26 cellular contexts compared by ENCODE assay signal in genomic region chr5:148840531-148840930, GRCh38. TPM values are rescaled to one million over a fixed set of nuclear protein-coding genes. Genes with fewer than 3 reads are reported as not detected.
A peak's percentile ranks its signal among the peaks of the same experiment; 100 is the strongest.
DNase-seq lines count a peak whose midpoint lies in the region; ATAC-seq and TF ChIP-seq lines count a peak whose summit lies in the region.
"Had no signal": no experiment of that assay in that cellular context is flagged by ENCODE, and none has a peak within 500 bp of the region (broad histone marks: within the 10 kb centered on the region; RNA-seq: fewer than 3 reads in every experiment).

No MANE protein-coding gene starts in this region.

- DNase-seq in left ventricle myocardium inferior (no peak), heart left ventricle (no peak), fibroblast of villous mesenchyme (ENCODE audit: low read depth) (peak; percentile 9), NOMO-1 treated with dmso at 0.1 percent for 144 hours (lab: John Stamatoyannopoulos, UW; ENCODE audit: unreplicated experiment) (no peak), aorta (no peak), pons (ENCODE audit: low spot score) (no peak), NCI-H146 treated with DMSO at 0.1 percent for 48 hours (lab: John Stamatoyannopoulos, UW; ENCODE audit: unreplicated experiment) (no peak)
- DNase-seq: activated CD4-positive, alpha-beta T cell treated with anti-CD3 and anti-CD28 coated beads for 1 hour; activated CD8-positive, alpha-beta T cell treated with anti-CD3 and anti-CD28 coated beads, Interleukin-2, amount 10 ng/mL, durations not matched to agents 7 days and 5 days; activated effector memory CD4-positive, alpha-beta T cell treated with Interleukin-2 at 50 U/mL for 16 hours; activated naive CD8-positive, alpha-beta T cell treated with anti-CD3 and anti-CD28 coated beads, Interleukin-2, amount 10 ng/mL, durations not matched to agents 7 days and 5 days; activated T-cell treated with anti-CD3 and anti-CD28 coated beads for 4 hours; cerebellar nuclear complex; DMS53; dorsolateral prefrontal cortex; head of caudate nucleus; NCI-H1092 treated with DMSO at 0.1 percent for 48 hours; NCI-H187 treated with DMSO at 0.1 percent for 48 hours; NCI-H526; sigmoid colon; stimulated activated CD4-positive, alpha-beta T cell treated with anti-CD3 and anti-CD28 coated beads, Interleukin-15, amount 100 ng/mL, for 24 hours; stimulated activated naive CD8-positive, alpha-beta T cell treated with anti-CD3 and anti-CD28 coated beads, Interleukin-15, Interleukin-2, amounts not matched to agents 100 U/mL and 50 U/mL, for 24 hours; T-helper 1 cell; testis had no signal

- no peak for TF ChIP-seq POLR2A in heart left ventricle (IDR thresholded peaks at IDR 0.05)

- peaks cover 89% of the 10 kb centered on the region for H3K4me1 ChIP-seq in left ventricle myocardium inferior
- peaks cover 0 to 63% (median 31%) of the 10 kb centered on the region in 12 donors for H3K4me1 ChIP-seq in heart left ventricle
- H3K4me1 ChIP-seq in aorta (ENCODE audit: control insufficient read depth in 1 of 2, insufficient read depth in 2 of 2, low read length in 2 of 2) = no peaks in the 10 kb centered on the region
- H3K4me1 ChIP-seq: sigmoid colon, testis had no signal

- H3K4me3 ChIP-seq in left ventricle myocardium inferior = no peak overlapping the region
- H3K4me3 ChIP-seq in heart left ventricle = no peak overlapping the region
- no peak overlapping the region for H3K4me3 ChIP-seq in fibroblast of villous mesenchyme (ENCODE audit: low read depth, low read length)
- H3K4me3 ChIP-seq in aorta (ENCODE audit: low read length in 2 of 2) = no peak overlapping the region
- H3K4me3 ChIP-seq: dorsolateral prefrontal cortex, sigmoid colon, SJSA1, testis had no signal

- WGBS in heart left ventricle, 4 donors = 94 to 97% (median 96%) methylated on average over 1 of the region's 1 CpG
- 94 to 98% methylated on average over 1 of the region's 1 CpG for WGBS in aorta, 2 donors

- H3K36me3 ChIP-seq in left ventricle myocardium inferior (no peaks in the 10 kb centered on the region), heart left ventricle (peaks cover 0 to 8% (median 0%) of the 10 kb centered on the region in 9 donors), aorta (ENCODE audit: control insufficient read depth in 1 of 2, insufficient read depth in 2 of 2, low read length in 1 of 2) (no peaks in the 10 kb centered on the region)
- H3K36me3 ChIP-seq: sigmoid colon had no signal

- no peak for ATAC-seq in heart left ventricle
- no peak for ATAC-seq in aorta (ENCODE audit: low FRiP score)
- ATAC-seq: activated CD8-positive, alpha-beta T cell treated with anti-CD3 and anti-CD28 coated beads, Interleukin-2, amount 10 ng/mL, durations not matched to agents 7 days and 5 days; stimulated activated naive CD8-positive, alpha-beta T cell treated with anti-CD3 and anti-CD28 coated beads, Interleukin-15, Interleukin-2, amounts not matched to agents 100 U/mL and 50 U/mL, for 24 hours had no signal

- H3K27ac ChIP-seq in left ventricle myocardium inferior (replicated peaks) (peak overlapping the region; percentile 13), heart left ventricle (no peak overlapping the region), VCaP (peak overlapping the region; percentile 97), aorta (ENCODE audit: low read depth in 1 of 2, low read length in 2 of 2) (no peak overlapping the region)
- H3K27ac ChIP-seq: dorsolateral prefrontal cortex, sigmoid colon, SJSA1, testis had no signal

- no peak for TF ChIP-seq CTCF in left ventricle myocardium inferior (IDR thresholded peaks at IDR 0.05; ENCODE audit: borderline replicate concordance)
- no peak for TF ChIP-seq CTCF in heart left ventricle (IDR thresholded peaks at IDR 0.05)
- TF ChIP-seq CTCF in VCaP (conservative IDR thresholded peaks at IDR 0.05) = no peak
- TF ChIP-seq CTCF in fibroblast of villous mesenchyme (IDR thresholded peaks at IDR 0.05; ENCODE audit: insufficient read depth, low read depth, low read length) = no peak

- H3K27me3 ChIP-seq in left ventricle myocardium inferior (ENCODE audit: low read depth) (no peaks in the 10 kb centered on the region), heart left ventricle (no peaks in the 10 kb centered on the region), aorta (ENCODE audit: control insufficient read depth in 1 of 2, insufficient read depth in 2 of 2, low read length in 1 of 2) (no peaks in the 10 kb centered on the region)
- H3K27me3 ChIP-seq: dorsolateral prefrontal cortex, sigmoid colon, SJSA1, testis had no signal

- H3K9me3 ChIP-seq in left ventricle myocardium inferior (replicated peaks) (no peaks in the 10 kb centered on the region), heart left ventricle (no peaks in the 10 kb centered on the region), aorta (ENCODE audit: control insufficient read depth, low read length) (no peaks in the 10 kb centered on the region)
- H3K9me3 ChIP-seq: sigmoid colon, SJSA1, testis had no signal

- intact Hi-C loops in left ventricle myocardium inferior (cut with micrococcal nuclease) (no loop called here), heart left ventricle (cut with DNase I) (no loop called here), aorta (cut with DNase I) (no loop called here)

RNA-seq across cellular contexts. Expression of gene ADRB2, which starts 14.1 kb away (rescaled TPM):
- 5.1 TPM for total RNA-seq in left ventricle myocardium inferior
- total RNA-seq in heart left ventricle = 1 to 10 TPM; 3.4 to 8.3 (median 6.2) TPM
- polyA plus RNA-seq in heart left ventricle = 1 to 10 TPM; 1.8 to 4.4 TPM
- 0.32 and 1.7 TPM in 2 replicates for total RNA-seq in fibroblast of villous mesenchyme
- total RNA-seq in aorta = 1 to 10 TPM; 2.2 to 4.5 TPM
- under 1 TPM; 0.13 to 0.69 TPM for polyA plus RNA-seq in aorta

Comparison
In these comparisons a context has a peak if more than half of its experiments do, and no peak if none do; other contexts are left out.
1. H3K27ac ChIP-seq: peak in left ventricle myocardium inferior (single experiment) and VCaP (single experiment); none in heart left ventricle (0 of 12) and aorta (0 of 2).